Comparison of ENCODE assay signal across 27 cellular contexts in the genomic region with DNA sequence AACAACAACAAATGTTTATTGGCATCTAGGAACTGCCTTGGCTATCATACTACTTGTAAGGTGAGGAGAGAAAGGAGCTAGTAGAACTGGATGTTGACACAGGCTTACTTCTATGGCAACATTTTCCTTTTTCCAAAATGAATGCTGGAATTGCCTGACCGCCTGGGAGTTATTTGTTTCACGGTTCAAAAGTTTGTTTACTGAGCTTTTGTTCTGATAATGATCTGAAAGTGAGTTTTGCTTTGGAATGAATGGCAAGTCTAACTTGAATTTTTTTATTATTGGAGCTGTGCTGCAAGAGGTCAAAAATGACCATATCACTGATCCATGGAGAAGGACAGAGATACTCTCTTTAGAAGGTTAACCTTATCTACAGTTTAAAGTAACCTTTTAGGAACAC.
DNase-seq lines count a peak whose midpoint lies in the region; ATAC-seq and TF ChIP-seq lines count a peak whose summit lies in the region.
"Had no signal": no experiment of that assay in that cellular context is flagged by ENCODE, and none has a peak within 500 bp of the region (broad histone marks: within the 10 kb centered on the region; RNA-seq: fewer than 3 reads in every experiment).

No MANE protein-coding gene starts in this region.

- H3K27ac ChIP-seq in 22Rv1, result peak overlapping the region; percentile 50
- H3K27ac ChIP-seq in GM23338 (ENCODE audit: low read depth), result no peak overlapping the region
- no peak overlapping the region for H3K27ac ChIP-seq in PC-9
- H3K27ac ChIP-seq in substantia nigra (ENCODE audit: low read depth, low read length, poor library complexity, severe bottlenecking), result no peak overlapping the region
- H3K27ac ChIP-seq: A549; BLaER1 treated with 17β-estradiol and CSF1 and Interleukin-3, amounts not matched to agents 10 nM and 100 nM had no signal

- H3K9me2 ChIP-seq in GM23338 (ENCODE audit: insufficient read depth), result 0 out of 2 replicates have a peak, but pooled peaks cover 1% of the 10 kb centered on the region
- H3K9me2 ChIP-seq in PC-9 (ENCODE audit: insufficient read depth), result no peaks in the 10 kb centered on the region

- BruUV-seq in PC-9 (replicated peaks; lab: Mats Ljungman, UMichigan), result no TSS peak

- no peak overlapping the region for H3K4me3 Mint-ChIP-seq in GM23338
- H3K4me3 Mint-ChIP-seq: CD4-positive, alpha-beta T cell had no signal

- no peak for ATAC-seq in GM23338
- ATAC-seq: A549, GM12878, HepG2, SK-N-SH treated with all-trans-retinoic acid at 6 μM for 48 hours had no signal

- no peaks in the 10 kb centered on the region for H3K27me3 Mint-ChIP-seq in GM23338 (ENCODE audit: insufficient read depth, low read depth, poor library complexity)

- no peaks in the 10 kb centered on the region for H3K9me3 Mint-ChIP-seq in GM23338
- H3K9me3 Mint-ChIP-seq: CD4-positive, alpha-beta T cell had no signal

- DNase-seq in GM23338 (ENCODE audit: low spot score), result no peak
- peak in 1 of 2 experiments; percentile 69 for DNase-seq in PC-9
- DNase-seq in left kidney (ENCODE audit: low read depth, low spot score), result peak; percentile 63
- DNase-seq in T-helper 2 cell, result no peak
- no peak for DNase-seq in NCI-H2029 (lab: John Stamatoyannopoulos, UW)
- no peak for DNase-seq in substantia nigra (lab: John Stamatoyannopoulos, UW)
- DNase-seq in DMS153 treated with DMSO at 0.1 percent for 48 hours (lab: John Stamatoyannopoulos, UW; ENCODE audit: unreplicated experiment), result no peak
- DNase-seq: AML-193; CD4-positive, alpha-beta T cell; DMS79; EL; GDM1; HCEC 1CT; Karpas-422; NCI-H1092 treated with DMSO at 0.1 percent for 48 hours; NCI-H1694; NCI-H2081; NCI-H2171; NCI-H226; NCI-H510A; NCI-H774 had no signal

- H3K27me3 ChIP-seq in GM23338 (ENCODE audit: insufficient read depth), result no peaks in the 10 kb centered on the region
- H3K27me3 ChIP-seq in PC-9 (ENCODE audit: insufficient read depth, low read depth), result no peaks in the 10 kb centered on the region
- H3K27me3 ChIP-seq: BLaER1 treated with 17β-estradiol and CSF1 and Interleukin-3, amounts not matched to agents 10 nM and 100 nM had no signal

- no peak for TF ChIP-seq CTCF in 22Rv1 (IDR thresholded peaks at IDR 0.05)
- TF ChIP-seq CTCF in GM23338 (conservative IDR thresholded peaks at IDR 0.05; ENCODE audit: low read depth in 2 of 2), result no peak
- no peak for TF ChIP-seq CTCF in PC-9 (conservative IDR thresholded peaks at IDR 0.05)

- H3K79me2 ChIP-seq in GM23338 (replicated peaks; ENCODE audit: insufficient read depth), result no peaks in the 10 kb centered on the region
- no peaks in the 10 kb centered on the region for H3K79me2 ChIP-seq in PC-9 (ENCODE audit: low read depth)

- POLR2A ChIA-PET in PC-9 (lab: Charles Lee; ENCODE audit: unreplicated experiment), result interaction anchor here (0.5 to 0.7 kb wide), 2 partner anchors 9 to 76 kb away, joined by 4 read pairs; no protein-coding TSS in a partner anchor

- no peaks in the 10 kb centered on the region for H3K36me3 Mint-ChIP-seq in GM23338 (ENCODE audit: low read depth)

- H2AFZ ChIP-seq in GM23338 (peak overlapping the region; percentile 54; the same call in 1 of the 2 replicates), PC-9 (no peak overlapping the region)

- intact Hi-C loops in PC-9 (cut with micrococcal nuclease; ENCODE audit: unreplicated experiment), result no loop called here

- H3K36me3 ChIP-seq in GM23338 (ENCODE audit: insufficient read depth) (no peaks in the 10 kb centered on the region), PC-9 (ENCODE audit: low read depth) (no peaks in the 10 kb centered on the region)
- H3K36me3 ChIP-seq: BLaER1 treated with 17β-estradiol and CSF1 and Interleukin-3, amounts not matched to agents 10 nM and 100 nM had no signal

- H3F3A ChIP-seq in GM23338 (replicated peaks; ENCODE audit: low read depth), result no peaks in the 10 kb centered on the region
- 0 out of 2 replicates have a peak, but pooled peaks cover 8% of the 10 kb centered on the region for H3F3A ChIP-seq in PC-9 (ENCODE audit: insufficient read depth, low read depth)

- peaks cover 13% of the 10 kb centered on the region for H3K4me1 Mint-ChIP-seq in GM23338

- CTCF ChIA-PET in PC-9 (lab: Charles Lee), result no interaction called here

- no peaks in the 10 kb centered on the region for H3K9me3 ChIP-seq in PC-9 (ENCODE audit: insufficient read depth, low read depth)
- H3K9me3 ChIP-seq: A549; BLaER1 treated with 17β-estradiol and CSF1 and Interleukin-3, amounts not matched to agents 10 nM and 100 nM had no signal

- H3K4me3 ChIP-seq in GM23338 (no peak overlapping the region), PC-9 (no peak overlapping the region)
- H3K4me3 ChIP-seq: A549; BLaER1 treated with 17β-estradiol and CSF1 and Interleukin-3, amounts not matched to agents 10 nM and 100 nM; GM12878 had no signal

- H3K4me1 ChIP-seq in GM23338 (ENCODE audit: insufficient read depth), result peaks cover 4% of the 10 kb centered on the region; the same call in 1 of the 2 replicates
- H3K4me1 ChIP-seq in PC-9 (replicated peaks; ENCODE audit: insufficient read depth), result peaks cover 15% of the 10 kb centered on the region
- H3K4me1 ChIP-seq: A549; BLaER1 treated with 17β-estradiol and CSF1 and Interleukin-3, amounts not matched to agents 10 nM and 100 nM had no signal

- no peak overlapping the region for H3K27ac Mint-ChIP-seq in GM23338
- H3K27ac Mint-ChIP-seq: CD4-positive, alpha-beta T cell had no signal

- no peaks in the 10 kb centered on the region for H4K20me1 ChIP-seq in GM23338 (replicated peaks; ENCODE audit: insufficient read depth)
- H4K20me1 ChIP-seq in PC-9 (ENCODE audit: insufficient read depth), result no peaks in the 10 kb centered on the region
- H4K20me1 ChIP-seq: BLaER1 treated with 17β-estradiol and CSF1 and Interleukin-3, amounts not matched to agents 10 nM and 100 nM had no signal

- H3K4me2 ChIP-seq in GM23338 (no peak overlapping the region), PC-9 (peak overlapping the region; percentile 1; the same call in 1 of the 2 replicates)
- H3K4me2 ChIP-seq: A549; BLaER1 treated with 17β-estradiol and CSF1 and Interleukin-3, amounts not matched to agents 10 nM and 100 nM had no signal

TF ChIP-seq in GM23338, 12 proteins besides CTCF, POLR2A, EP300 and RAD21 (continues in another document):
- no peak for TF ChIP-seq CREB1 (CRISPR knock-in tag; IDR thresholded peaks at IDR 0.05; ENCODE audit: low read depth)
- TF ChIP-seq POLR2AphosphoS5 (IDR thresholded peaks at IDR 0.05; ENCODE audit: low read depth), result no peak
- no peak for TF ChIP-seq EZH2phosphoT487 (IDR thresholded peaks at IDR 0.05; ENCODE audit: unreplicated experiment)
- TF ChIP-seq, protein P1, sequence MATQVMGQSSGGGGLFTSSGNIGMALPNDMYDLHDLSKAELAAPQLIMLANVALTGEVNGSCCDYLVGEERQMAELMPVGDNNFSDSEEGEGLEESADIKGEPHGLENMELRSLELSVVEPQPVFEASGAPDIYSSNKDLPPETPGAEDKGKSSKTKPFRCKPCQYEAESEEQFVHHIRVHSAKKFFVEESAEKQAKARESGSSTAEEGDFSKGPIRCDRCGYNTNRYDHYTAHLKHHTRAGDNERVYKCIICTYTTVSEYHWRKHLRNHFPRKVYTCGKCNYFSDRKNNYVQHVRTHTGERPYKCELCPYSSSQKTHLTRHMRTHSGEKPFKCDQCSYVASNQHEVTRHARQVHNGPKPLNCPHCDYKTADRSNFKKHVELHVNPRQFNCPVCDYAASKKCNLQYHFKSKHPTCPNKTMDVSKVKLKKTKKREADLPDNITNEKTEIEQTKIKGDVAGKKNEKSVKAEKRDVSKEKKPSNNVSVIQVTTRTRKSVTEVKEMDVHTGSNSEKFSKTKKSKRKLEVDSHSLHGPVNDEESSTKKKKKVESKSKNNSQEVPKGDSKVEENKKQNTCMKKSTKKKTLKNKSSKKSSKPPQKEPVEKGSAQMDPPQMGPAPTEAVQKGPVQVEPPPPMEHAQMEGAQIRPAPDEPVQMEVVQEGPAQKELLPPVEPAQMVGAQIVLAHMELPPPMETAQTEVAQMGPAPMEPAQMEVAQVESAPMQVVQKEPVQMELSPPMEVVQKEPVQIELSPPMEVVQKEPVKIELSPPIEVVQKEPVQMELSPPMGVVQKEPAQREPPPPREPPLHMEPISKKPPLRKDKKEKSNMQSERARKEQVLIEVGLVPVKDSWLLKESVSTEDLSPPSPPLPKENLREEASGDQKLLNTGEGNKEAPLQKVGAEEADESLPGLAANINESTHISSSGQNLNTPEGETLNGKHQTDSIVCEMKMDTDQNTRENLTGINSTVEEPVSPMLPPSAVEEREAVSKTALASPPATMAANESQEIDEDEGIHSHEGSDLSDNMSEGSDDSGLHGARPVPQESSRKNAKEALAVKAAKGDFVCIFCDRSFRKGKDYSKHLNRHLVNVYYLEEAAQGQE (IDR thresholded peaks at IDR 0.05; ENCODE audit: unreplicated experiment), result no peak
- TF ChIP-seq STAT1 (IDR thresholded peaks at IDR 0.05; ENCODE audit: unreplicated experiment), result no peak
- TF ChIP-seq ZNF331 (CRISPR knock-in tag; IDR thresholded peaks at IDR 0.05; ENCODE audit: low read depth), result no peak
- no peak for TF ChIP-seq JUNB (IDR thresholded peaks at IDR 0.05; ENCODE audit: unreplicated experiment)
- no peak for TF ChIP-seq ZNF114 (CRISPR knock-in tag; IDR thresholded peaks at IDR 0.05)
